ENCODE assay signal across 8 cellular contexts in the genomic region with DNA sequence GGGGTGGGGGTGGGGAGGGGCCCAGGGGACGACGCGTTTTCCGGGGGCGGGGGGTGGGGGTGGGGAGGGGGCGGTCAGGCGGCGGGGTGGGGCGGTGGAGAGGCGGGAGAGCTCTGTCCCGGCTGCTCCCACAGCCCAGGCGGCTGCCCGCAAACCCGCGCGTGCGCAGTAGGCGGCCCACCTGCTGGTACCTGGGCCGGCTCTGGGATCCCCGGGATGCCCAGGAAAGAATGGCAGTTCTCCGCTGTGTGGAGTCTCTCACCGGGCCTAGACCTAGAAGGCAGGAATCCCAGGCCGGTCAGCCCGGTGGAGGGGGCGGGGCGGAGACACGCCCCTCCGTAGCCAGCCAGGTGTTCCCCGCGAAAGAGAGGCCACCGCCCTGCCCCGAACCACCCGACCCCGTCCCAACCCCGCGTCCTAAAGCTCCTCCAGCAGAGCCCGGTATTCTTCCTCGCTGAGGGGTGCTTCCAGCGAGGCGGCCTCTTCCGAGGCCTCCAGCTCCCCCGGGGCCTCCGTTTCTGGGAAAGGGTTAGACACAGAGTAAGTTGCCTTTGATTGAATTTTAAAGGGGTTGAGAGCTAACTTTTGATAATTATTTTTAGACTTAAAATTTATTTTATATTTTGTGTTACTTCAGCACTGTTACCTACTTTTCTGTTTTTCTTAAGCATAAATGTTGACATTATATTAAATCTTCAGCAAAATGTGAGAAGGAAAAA. TPM values are rescaled to one million over a fixed set of nuclear protein-coding genes. Genes with fewer than 3 reads are reported as not detected.
DNase-seq lines count a peak whose midpoint lies in the region; ATAC-seq and TF ChIP-seq lines count a peak whose summit lies in the region.
"Not testable (repeated sequence)": the region's sequence is repeated elsewhere in the genome, so short reads cannot be mapped to it uniquely, and the experiment has no call there.

No MANE protein-coding gene starts in this region.

- not testable (repeated sequence) for H3K4me1 ChIP-seq in CD4-positive, alpha-beta memory T cell (ENCODE audit: insufficient read depth, low read length); PC-3 (ENCODE audit: insufficient read depth, low read length); lower lobe of right lung; sigmoid colon

- BruUV-seq in PC-3 (replicated peaks; lab: Mats Ljungman, UMichigan), result not testable (repeated sequence)

- not testable (repeated sequence) for H2AFZ ChIP-seq in PC-3 (ENCODE audit: low read length)

- not testable (repeated sequence) for H3K4me2 ChIP-seq in PC-3 (ENCODE audit: low read length)

- WGBS in sigmoid colon, 2 donors, result 32 to 42% methylated on average over 32 to 33 of the region's 43 CpGs

- not testable (repeated sequence) for H3K27ac ChIP-seq in CD4-positive, alpha-beta memory T cell (ENCODE audit: low read depth, low read length); PC-3 (ENCODE audit: low read length)
- peak overlapping the region; percentile 53 for H3K27ac ChIP-seq in lower lobe of right lung
- peak overlapping the region in 3 of 4 donors; percentile 35 to 78 (median 56) for H3K27ac ChIP-seq in sigmoid colon

- not testable (repeated sequence) for H3K4me3 ChIP-seq in CD4-positive, alpha-beta memory T cell (ENCODE audit: low read length in 2 of 2); PC-3 (ENCODE audit: low read length)
- H3K4me3 ChIP-seq in lower lobe of right lung (peak overlapping the region; percentile 37), sigmoid colon (peak overlapping the region; percentile 8 to 52 (median 42))

- H3K4me3 Mint-ChIP-seq in CD4-positive, alpha-beta memory T cell, result peak overlapping the region in 7 of 8 donors; percentile 9 to 63 (median 27)
- H3K4me3 Mint-ChIP-seq in activated T-cell treated with anti-CD3 and anti-CD28 coated beads, Interleukin-2, amount 50 U/mL, for 24 hours, result peak overlapping the region; percentile 43

- H3K27me3 Mint-ChIP-seq in CD4-positive, alpha-beta memory T cell; activated T-cell treated with anti-CD3 and anti-CD28 coated beads, Interleukin-2, amount 50 U/mL, for 24 hours: not testable (repeated sequence)

- TF ChIP-seq CTCF in PC-3 (conservative IDR thresholded peaks at IDR 0.05; ENCODE audit: low read depth, low read length); lower lobe of right lung (IDR thresholded peaks at IDR 0.05); sigmoid colon (IDR thresholded peaks at IDR 0.05): not testable (repeated sequence)

- not testable (repeated sequence) for H3K79me2 ChIP-seq in PC-3 (ENCODE audit: low read length)

- peaks cover 0 to 18% of the 10 kb centered on the region in 2 donors for H3K36me3 Mint-ChIP-seq in CD4-positive, alpha-beta memory T cell
- H3K36me3 Mint-ChIP-seq in activated T-cell treated with anti-CD3 and anti-CD28 coated beads, Interleukin-2, amount 50 U/mL, for 24 hours (ENCODE audit: low read depth), result not testable (repeated sequence)

- H3K9me3 ChIP-seq in CD4-positive, alpha-beta memory T cell (ENCODE audit: control insufficient read depth in 1 of 2, low read length in 2 of 2); PC-3 (ENCODE audit: low read length); lower lobe of right lung; sigmoid colon: not testable (repeated sequence)

- POLR2A ChIA-PET in CD4-positive, alpha-beta memory T cell (lab: Charles Lee; ENCODE audit: partially characterized antibody), result interaction anchor here (1.8 kb wide), 1 partner anchor 156 kb away, joined by 4 read pairs; no protein-coding TSS in a partner anchor
- POLR2A ChIA-PET in PC-3 (lab: Charles Lee; ENCODE audit: unreplicated experiment), result interaction anchor here (0.6 kb wide), 1 partner anchor 31 kb away, joined by 4 read pairs; no protein-coding TSS in a partner anchor

- CTCF ChIA-PET in CD4-positive, alpha-beta memory T cell (lab: Charles Lee; ENCODE audit: partially characterized antibody), result interaction anchor here (1.1 kb wide), 1 partner anchor 156 kb away, joined by 3 read pairs; no protein-coding TSS in a partner anchor
- CTCF ChIA-PET in PC-3 (lab: Charles Lee), result not testable (repeated sequence)

- not testable (repeated sequence) for H3K9ac ChIP-seq in PC-3 (ENCODE audit: low read length)

- DNase-seq in CD4-positive, alpha-beta memory T cell, result peak in 4 of 5 donors; percentile 44 to 61 (median 50)
- not testable (repeated sequence) for DNase-seq in PC-3
- DNase-seq in activated T-cell treated with anti-CD3 and anti-CD28 coated beads, Interleukin-2, amount 50 U/mL, for 24 hours, result peak; percentile 40
- peak; percentile 50 for DNase-seq in central memory CD4-positive, alpha-beta T cell
- peak in 39 of 42 donors; percentile 4 to 68 (median 38) for DNase-seq in head of caudate nucleus
- DNase-seq in lower lobe of right lung, result peak; percentile 66
- peak; percentile 85 for DNase-seq in sigmoid colon
- DNase-seq in ureter (ENCODE audit: low spot score), result peak; percentile 70

- TF ChIP-seq POLR2A in sigmoid colon (IDR thresholded peaks at IDR 0.05), result not testable (repeated sequence)

- H3K4me1 Mint-ChIP-seq in CD4-positive, alpha-beta memory T cell, result peaks cover 6 to 22% (median 10%) of the 10 kb centered on the region in 4 donors
- H3K4me1 Mint-ChIP-seq in activated T-cell treated with anti-CD3 and anti-CD28 coated beads, Interleukin-2, amount 50 U/mL, for 24 hours (ENCODE audit: low read depth), result peaks cover 10% of the 10 kb centered on the region

- H3K36me3 ChIP-seq in CD4-positive, alpha-beta memory T cell (ENCODE audit: insufficient read depth, low read length); PC-3 (ENCODE audit: low read depth, low read length); lower lobe of right lung; sigmoid colon: not testable (repeated sequence)

- not testable (repeated sequence) for H3F3A ChIP-seq in PC-3 (ENCODE audit: low read length, unreplicated experiment)

- ATAC-seq in PC-3, result peak; percentile 16
- ATAC-seq in lower lobe of right lung, result peak in 1 of 2 donors; percentile 1

- not testable (repeated sequence) for H3K9me2 ChIP-seq in PC-3 (replicated peaks; ENCODE audit: low read length)

- peaks cover 12 to 33% (median 27%) of the 10 kb centered on the region in 8 donors for H3K9me3 Mint-ChIP-seq in CD4-positive, alpha-beta memory T cell
- peaks cover 21% of the 10 kb centered on the region for H3K9me3 Mint-ChIP-seq in activated T-cell treated with anti-CD3 and anti-CD28 coated beads, Interleukin-2, amount 50 U/mL, for 24 hours

- intact Hi-C loops in CD4-positive, alpha-beta memory T cell (cut with micrococcal nuclease); head of caudate nucleus (cut with DNase I); lower lobe of right lung (cut with DNase I); sigmoid colon (cut with DNase I): not testable (repeated sequence)
- intact Hi-C loops in PC-3 (cut with micrococcal nuclease), result loop anchor here (5.0 kb wide), 2 partner anchors 45 to 155 kb away; partner anchors contain the start of genes THOC1 and USP14

- H3K27me3 ChIP-seq in CD4-positive, alpha-beta memory T cell (ENCODE audit: insufficient read depth, low read length); PC-3 (ENCODE audit: low read length); lower lobe of right lung (ENCODE audit: low read depth); sigmoid colon: not testable (repeated sequence)

- not testable (repeated sequence) for H4K20me1 ChIP-seq in PC-3 (ENCODE audit: low read length)

- peak overlapping the region in 1 of 7 donors; percentile 18 for H3K27ac Mint-ChIP-seq in CD4-positive, alpha-beta memory T cell
- H3K27ac Mint-ChIP-seq in activated T-cell treated with anti-CD3 and anti-CD28 coated beads, Interleukin-2, amount 50 U/mL, for 24 hours, result not testable (repeated sequence)

- not testable (repeated sequence) for TF ChIP-seq EP300 in sigmoid colon (IDR thresholded peaks at IDR 0.05)

RNA-seq across cellular contexts. Expression of gene USP14, which starts 46.2 kb away (rescaled TPM):
- total RNA-seq in CD4-positive, alpha-beta memory T cell, result 10 to 100 TPM; 42.6 to 43.6 TPM
- polyA plus RNA-seq in CD4-positive, alpha-beta memory T cell, result 10 to 100 TPM; 33.3 to 55.9 TPM
- total RNA-seq in PC-3 (2014; rRNA removed) (30.7 and 31.9 TPM in 2 replicates), lower lobe of right lung (43.2 TPM), sigmoid colon (10 to 100 TPM; 27.8 to 40.7 (median 31.0) TPM), ureter (58.3 TPM)
- polyA plus RNA-seq in sigmoid colon, result 10 to 100 TPM; 11.4 to 26.1 (median 17.3) TPM
